In the genomic region with DNA sequence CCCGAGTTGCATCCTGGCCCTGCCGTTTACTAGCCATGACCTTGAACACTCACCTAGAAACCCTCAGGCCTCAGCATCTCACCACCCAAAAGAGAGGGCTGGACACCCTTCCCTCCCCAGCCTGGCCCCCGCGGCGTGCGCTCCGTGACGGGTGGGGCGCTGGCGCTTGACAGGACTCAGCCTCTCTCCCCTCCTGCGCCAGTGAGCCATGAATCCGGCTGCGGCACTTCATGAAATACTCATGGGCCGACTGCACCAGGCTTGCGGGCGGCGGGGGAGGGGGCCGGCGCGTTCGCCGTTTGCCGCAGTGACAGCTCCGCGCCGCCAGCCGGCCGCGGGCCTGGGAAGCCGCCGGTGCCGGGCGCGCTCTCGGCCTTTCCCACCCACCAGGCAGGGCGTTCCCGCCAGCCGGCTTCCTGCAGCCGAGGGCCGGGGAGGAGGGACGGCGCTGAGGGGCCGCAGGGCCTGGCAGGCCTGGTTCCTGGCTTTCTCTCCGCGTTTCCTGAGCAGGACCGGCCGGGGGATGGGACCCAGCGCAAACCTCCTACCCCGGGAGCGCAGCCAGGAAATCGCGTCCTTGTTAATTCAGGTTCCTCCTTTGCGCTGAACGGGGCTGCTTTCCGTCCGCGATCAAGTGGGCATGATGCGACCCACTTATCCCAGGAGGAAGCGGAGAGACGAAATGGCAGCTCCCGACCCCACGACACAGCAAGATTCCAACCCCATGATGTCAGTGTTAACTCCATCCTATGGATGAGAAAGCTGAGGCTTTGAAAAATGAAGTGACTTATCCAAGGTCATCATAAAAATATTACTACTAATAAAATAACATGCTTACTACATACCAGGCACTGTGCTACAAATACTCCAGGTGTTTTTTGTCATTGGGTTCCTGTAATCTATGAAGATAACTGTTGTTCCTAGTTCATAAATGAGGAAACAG, we compare ENCODE assay signal across 8 cellular contexts. TPM values are rescaled to one million over a fixed set of nuclear protein-coding genes. Genes with fewer than 3 reads are reported as not detected.
DNase-seq lines count a peak whose midpoint lies in the region; ATAC-seq and TF ChIP-seq lines count a peak whose summit lies in the region.

No MANE protein-coding gene starts in this region.

- H3K36me3 Mint-ChIP-seq in stimulated activated effector memory CD8-positive, alpha-beta T cell treated with anti-CD3 and anti-CD28 coated beads, Interleukin-12 subunit alpha, Interleukin-12 subunit beta, amount 100 ng/mL, for 72 hours, result no peaks in the 10 kb centered on the region

- H3K4me3 ChIP-seq in GM12865 (ENCODE audit: low read depth, low read length) (peak overlapping the region; percentile 56), endocrine pancreas (ENCODE audit: control insufficient read depth, insufficient read depth, low read length) (peak overlapping the region; percentile 22)

- H3K27ac Mint-ChIP-seq in stimulated activated effector memory CD8-positive, alpha-beta T cell treated with anti-CD3 and anti-CD28 coated beads, Interleukin-12 subunit alpha, Interleukin-12 subunit beta, amount 100 ng/mL, for 72 hours, result no peak overlapping the region

- no peaks in the 10 kb centered on the region for H3K27me3 ChIP-seq in endocrine pancreas (ENCODE audit: control insufficient read depth, insufficient read depth, low read length)

- H3K36me3 ChIP-seq in endocrine pancreas (ENCODE audit: control insufficient read depth, insufficient read depth, low read length), result no peaks in the 10 kb centered on the region

- peaks cover 5% of the 10 kb centered on the region for H3K4me1 Mint-ChIP-seq in stimulated activated effector memory CD8-positive, alpha-beta T cell treated with anti-CD3 and anti-CD28 coated beads, Interleukin-12 subunit alpha, Interleukin-12 subunit beta, amount 100 ng/mL, for 72 hours

- peak overlapping the region; percentile 47 for H3K9ac ChIP-seq in endocrine pancreas (ENCODE audit: control insufficient read depth, insufficient read depth, low read length)

- no peaks in the 10 kb centered on the region for H3K9me3 ChIP-seq in endocrine pancreas (ENCODE audit: control insufficient read depth, low read length)

- ATAC-seq in HG02763 (IDR thresholded peaks at IDR 0.05; ENCODE audit: unreplicated experiment) (peak; percentile 64), HG03442 (IDR thresholded peaks at IDR 0.05; ENCODE audit: unreplicated experiment) (no peak)
- peak; percentile 91 for ATAC-seq in stimulated activated effector memory CD8-positive, alpha-beta T cell treated with anti-CD3 and anti-CD28 coated beads, Interleukin-12 subunit alpha, Interleukin-12 subunit beta, amount 100 ng/mL, for 72 hours

- DNase-seq in GM12865 (ENCODE audit: low read depth) (peak; percentile 87), NCI-H446 (lab: John Stamatoyannopoulos, UW) (peak; percentile 29 to 74), mesenteric fat pad (ENCODE audit: low spot score) (peak; percentile 94)
- peak; percentile 75 for DNase-seq in activated CD8-positive, alpha-beta memory T cell treated with anti-CD3 and anti-CD28 coated beads, Interleukin-2, amount 50 U/mL, for 48 hours
- peak; percentile 29 to 57 for DNase-seq in stimulated activated effector memory CD8-positive, alpha-beta T cell treated with anti-CD3 and anti-CD28 coated beads, Interleukin-12 subunit alpha, Interleukin-12 subunit beta, amount 100 ng/mL, for 72 hours (ENCODE audit: low spot score in 2 of 2)

- TF ChIP-seq CTCF in GM12865 (IDR thresholded peaks at IDR 0.05; ENCODE audit: insufficient read depth, low read depth, low read length, missing control alignments), result peak; percentile 8

- no peaks in the 10 kb centered on the region for H3K9me3 Mint-ChIP-seq in stimulated activated effector memory CD8-positive, alpha-beta T cell treated with anti-CD3 and anti-CD28 coated beads, Interleukin-12 subunit alpha, Interleukin-12 subunit beta, amount 100 ng/mL, for 72 hours

- no peaks in the 10 kb centered on the region for H3K4me1 ChIP-seq in endocrine pancreas (ENCODE audit: control insufficient read depth, insufficient read depth, low read length)

- H3K4me3 Mint-ChIP-seq in stimulated activated effector memory CD8-positive, alpha-beta T cell treated with anti-CD3 and anti-CD28 coated beads, Interleukin-12 subunit alpha, Interleukin-12 subunit beta, amount 100 ng/mL, for 72 hours, result peak overlapping the region; percentile 62

RNA-seq across cellular contexts. Expression of a gene that starts 9.1 kb away (rescaled TPM):
- total RNA-seq in mesenteric fat pad, result 48.6 TPM

RNA-seq across cellular contexts. Expression of a gene that starts 39.6 kb away (rescaled TPM):
- not detected for total RNA-seq in mesenteric fat pad

Comparison
In these comparisons a context has a peak if more than half of its experiments do, and no peak if none do; other contexts are left out.
1. DNase-seq: peak in every context shown above with its lines; median percentile 94 in mesenteric fat pad; 87 in GM12865; 75 in activated CD8-positive, alpha-beta memory T cell treated with anti-CD3 and anti-CD28 coated beads, Interleukin-2, amount 50 U/mL, for 48 hours; 52 in NCI-H446; 43 in stimulated activated effector memory CD8-positive, alpha-beta T cell treated with anti-CD3 and anti-CD28 coated beads, Interleukin-12 subunit alpha, Interleukin-12 subunit beta, amount 100 ng/mL, for 72 hours.